In genomic region chr9:76415154-76415553, GRCh38 we compare ENCODE assay signal across 22 cellular contexts. TPM values are rescaled to one million over a fixed set of nuclear protein-coding genes. Genes with fewer than 3 reads are reported as not detected.
DNase-seq lines count a peak whose midpoint lies in the region; ATAC-seq, FAIRE-seq and TF ChIP-seq lines count a peak whose summit lies in the region.
"Had no signal": no experiment of that assay in that cellular context is flagged by ENCODE, and none has a peak within 500 bp of the region (broad histone marks: within the 10 kb centered on the region; RNA-seq: fewer than 3 reads in every experiment).

No MANE protein-coding gene starts in this region.

- 68% methylated on average over 2 of the region's 2 CpGs for WGBS in prostate gland

- H3K36me3 ChIP-seq in bronchial epithelial cell (ENCODE audit: control insufficient read depth, insufficient read depth, low read length): no peaks in the 10 kb centered on the region
- no peaks in the 10 kb centered on the region for H3K36me3 ChIP-seq in prostate gland
- H3K36me3 ChIP-seq: left lung, upper lobe of left lung had no signal

- peaks cover 10 to 12% of the 10 kb centered on the region in 2 donors for H3K36me3 Mint-ChIP-seq in stimulated activated naive B cell treated with anti-CD40 and anti-IgM and Interleukin-4, amounts not matched to agents 10 μg/mL and 1 μg/mL and 100 μg/mL, for 72 hours

- TF ChIP-seq POLR2A in prostate gland (IDR thresholded peaks at IDR 0.05): no peak

- H3K27me3 Mint-ChIP-seq in stimulated activated naive B cell treated with anti-CD40 and anti-IgM and Interleukin-4, amounts not matched to agents 10 μg/mL and 1 μg/mL and 100 μg/mL, for 72 hours: no peaks in the 10 kb centered on the region
- H3K27me3 Mint-ChIP-seq: activated naive CD4-positive, alpha-beta T cell treated with anti-CD3 and anti-CD28 coated beads, Interleukin-2, amount 50 U/mL, for 24 hours had no signal

- TF ChIP-seq CTCF in bronchial epithelial cell (IDR thresholded peaks at IDR 0.05; ENCODE audit: insufficient read depth, low read length, severe bottlenecking): no peak
- TF ChIP-seq CTCF in prostate gland (IDR thresholded peaks at IDR 0.05): no peak

- FAIRE-seq in bronchial epithelial cell (lab: Jason Lieb, UNC): no peak
- FAIRE-seq: A204.1, GM12878 had no signal

- H3K27ac Mint-ChIP-seq in stimulated activated naive B cell treated with anti-CD40 and anti-IgM and Interleukin-4, amounts not matched to agents 10 μg/mL and 1 μg/mL and 100 μg/mL, for 72 hours: no peak overlapping the region
- H3K27ac Mint-ChIP-seq: activated naive CD4-positive, alpha-beta T cell treated with anti-CD3 and anti-CD28 coated beads, Interleukin-2, amount 50 U/mL, for 24 hours; CD8-positive, alpha-beta T cell had no signal

- no peaks in the 10 kb centered on the region for H3K9me3 ChIP-seq in prostate gland
- H3K9me3 ChIP-seq: SK-N-SH had no signal

- H3K4me1 ChIP-seq in prostate gland (replicated peaks): peaks cover 7% of the 10 kb centered on the region
- H3K4me1 ChIP-seq: left lung had no signal

- peak overlapping the region; percentile 34 to 82 for H3K27ac ChIP-seq in prostate gland
- H3K27ac ChIP-seq: left lung had no signal

- DNase-seq in NCI-H2196 (lab: John Stamatoyannopoulos, UW; ENCODE audit: unreplicated experiment): peak; percentile 28
- no peak for DNase-seq in NCI-H2196 treated with DMSO at 0.1 percent for 48 hours (lab: John Stamatoyannopoulos, UW; ENCODE audit: unreplicated experiment)
- DNase-seq in MV-4-11 (lab: John Stamatoyannopoulos, UW): peak; percentile 6
- DNase-seq in bronchial epithelial cell (ENCODE audit: low read depth): peak; percentile 43
- DNase-seq in prostate gland (ENCODE audit: low spot score): no peak
- no peak for DNase-seq in activated CD4-positive, alpha-beta T cell treated with anti-CD3 and anti-CD28 coated beads, Interleukin-2, amount 50 U/mL, for 48 hours
- no peak for DNase-seq in stimulated activated naive B cell treated with anti-CD40 and anti-IgM and Interleukin-4, amounts not matched to agents 10 μg/mL and 1 μg/mL and 100 μg/mL, for 72 hours
- DNase-seq in SIG-M5 (lab: John Stamatoyannopoulos, UW): no peak
- DNase-seq: activated CD4-positive, alpha-beta T cell treated with anti-CD3 and anti-CD28 coated beads for 4 hours; CD8-positive, alpha-beta T cell; central memory CD4-positive, alpha-beta T cell; foreskin melanocyte; left lung; NCI-H1436 treated with DMSO at 0.1 percent for 48 hours; NCI-H446; SK-N-SH; stimulated activated CD4-positive, alpha-beta T cell treated with anti-CD3 and anti-CD28 coated beads, Interleukin-12 subunit alpha, Interleukin-12 subunit beta, amount 100 ng/mL, for 4 hours; stimulated activated naive CD4-positive, alpha-beta T cell treated with Interleukin-2 at 50 U/mL for 16 hours; upper lobe of left lung had no signal

- peaks cover 9% of the 10 kb centered on the region in 2 donors for H3K9me3 Mint-ChIP-seq in stimulated activated naive B cell treated with anti-CD40 and anti-IgM and Interleukin-4, amounts not matched to agents 10 μg/mL and 1 μg/mL and 100 μg/mL, for 72 hours

- peaks cover 2 to 7% of the 10 kb centered on the region in 2 donors for H3K4me1 Mint-ChIP-seq in stimulated activated naive B cell treated with anti-CD40 and anti-IgM and Interleukin-4, amounts not matched to agents 10 μg/mL and 1 μg/mL and 100 μg/mL, for 72 hours

- no peak for ATAC-seq in stimulated activated naive B cell treated with anti-CD40 and anti-IgM and Interleukin-4, amounts not matched to agents 10 μg/mL and 1 μg/mL and 100 μg/mL, for 72 hours (replicated peaks)
- ATAC-seq: left lung had no signal

- intact Hi-C loops in prostate gland (cut with DNase I): no loop called here

- no peaks in the 10 kb centered on the region for H3K27me3 ChIP-seq in bronchial epithelial cell (ENCODE audit: control insufficient read depth, insufficient read depth, low read length)
- H3K27me3 ChIP-seq in prostate gland (replicated peaks; ENCODE audit: insufficient read depth): no peaks in the 10 kb centered on the region
- H3K27me3 ChIP-seq: left lung, upper lobe of left lung had no signal

- H3K4me3 ChIP-seq in bronchial epithelial cell (ENCODE audit: low read depth, low read length): no peak overlapping the region
- H3K4me3 ChIP-seq in prostate gland: no peak overlapping the region
- H3K4me3 ChIP-seq: GM12878, left lung, upper lobe of left lung had no signal

- no peak overlapping the region for H3K4me3 Mint-ChIP-seq in stimulated activated naive B cell treated with anti-CD40 and anti-IgM and Interleukin-4, amounts not matched to agents 10 μg/mL and 1 μg/mL and 100 μg/mL, for 72 hours
- H3K4me3 Mint-ChIP-seq: activated naive CD4-positive, alpha-beta T cell treated with anti-CD3 and anti-CD28 coated beads, Interleukin-2, amount 50 U/mL, for 24 hours; CD8-positive, alpha-beta T cell had no signal

RNA-seq across cellular contexts. Expression of gene RFK, which starts 20.9 kb away (rescaled TPM):
- total RNA-seq in bronchial epithelial cell: 22.3 and 28.7 TPM in 2 replicates
- total RNA-seq in prostate gland: 10 to 100 TPM; 18.4 to 23.5 TPM

RNA-seq across cellular contexts. Expression of gene GCNT1, which starts 43.8 kb away (rescaled TPM):
- total RNA-seq in bronchial epithelial cell: 3.7 and 4.5 TPM in 2 replicates
- 1 to 10 TPM; 3.1 to 3.8 TPM for total RNA-seq in prostate gland

Comparison
In these comparisons a context has a peak if more than half of its experiments do, and no peak if none do; other contexts are left out.
1. DNase-seq: peak in NCI-H2196 (single experiment), MV-4-11 (single experiment) and bronchial epithelial cell (single experiment); none in NCI-H2196 treated with DMSO at 0.1 percent for 48 hours (single experiment), prostate gland (single experiment), activated CD4-positive, alpha-beta T cell treated with anti-CD3 and anti-CD28 coated beads, Interleukin-2, amount 50 U/mL, for 48 hours (0 of 2), stimulated activated naive B cell treated with anti-CD40 and anti-IgM and Interleukin-4, amounts not matched to agents 10 μg/mL and 1 μg/mL and 100 μg/mL, for 72 hours (single experiment) and SIG-M5 (single experiment).